ENCODE assay signal across 8 cellular contexts in the genomic region with DNA sequence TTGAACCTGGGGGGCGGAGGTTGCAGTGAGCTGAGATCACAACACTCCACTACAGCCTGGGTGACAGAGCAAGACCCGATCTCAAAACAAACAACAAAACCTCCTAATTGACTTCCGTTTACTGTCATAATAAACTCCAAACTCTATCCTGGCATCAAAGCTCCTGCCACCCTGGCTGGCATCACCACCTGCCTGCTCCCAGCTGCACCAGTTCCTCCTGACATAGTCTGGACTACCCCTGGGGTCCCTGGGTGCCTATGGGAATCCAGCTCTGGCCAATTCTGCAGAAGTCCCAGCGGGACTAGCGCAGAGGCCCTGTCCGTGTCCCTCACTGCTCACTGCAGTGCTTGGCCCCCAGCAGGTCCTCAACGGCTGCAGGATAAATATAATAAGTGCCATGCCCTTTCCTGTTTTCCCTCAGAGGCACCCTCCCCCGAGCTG. TPM values are rescaled to one million over a fixed set of nuclear protein-coding genes. Genes with fewer than 3 reads are reported as not detected.
DNase-seq lines count a peak whose midpoint lies in the region; ATAC-seq and TF ChIP-seq lines count a peak whose summit lies in the region.

No MANE protein-coding gene starts in this region.

- H3K4me3 ChIP-seq in kidney epithelial cell (ENCODE audit: low read depth, low read length) (peak overlapping the region; percentile 60), tibial artery (peak overlapping the region; percentile 85 to 91)

- CTCF ChIA-PET in activated naive CD4-positive, alpha-beta T cell treated with anti-CD3 and anti-CD28 coated beads for 36 hours (lab: Charles Lee) = interaction anchor here (0.9 to 1.6 kb wide), 2 partner anchors 97 to 100 kb away, joined by 3 to 5 read pairs; no protein-coding TSS in a partner anchor

- H3K36me3 Mint-ChIP-seq in activated naive CD4-positive, alpha-beta T cell treated with anti-CD3 and anti-CD28 coated beads for 36 hours (ENCODE audit: low read depth) = peaks cover 2% of the 10 kb centered on the region
- peaks cover 12% of the 10 kb centered on the region for H3K36me3 Mint-ChIP-seq in activated T-helper 1 cell treated with anti-CD3 and anti-CD28 coated beads, Interleukin-12 subunit alpha, Interleukin-12 subunit beta, Interleukin-2, Interleukin-4 antibody, amounts not matched to agents 30 ng/mL and 10 ng/mL and 1 ng/mL, durations not matched to agents 14 hours and 24 hours and 36 hours (ENCODE audit: low read depth)

- H3K4me3 Mint-ChIP-seq in activated naive CD4-positive, alpha-beta T cell treated with anti-CD3 and anti-CD28 coated beads for 36 hours = peak overlapping the region; percentile 93
- H3K4me3 Mint-ChIP-seq in activated T-helper 1 cell treated with anti-CD3 and anti-CD28 coated beads, Interleukin-12 subunit alpha, Interleukin-12 subunit beta, Interleukin-2, Interleukin-4 antibody, amounts not matched to agents 30 ng/mL and 10 ng/mL and 1 ng/mL, durations not matched to agents 14 hours and 24 hours and 36 hours = peak overlapping the region; percentile 93

- peaks cover 5 to 50% (median 39%) of the 10 kb centered on the region in 4 donors for H3K4me1 ChIP-seq in tibial artery

- no peak overlapping the region for H3K27ac Mint-ChIP-seq in activated naive CD4-positive, alpha-beta T cell treated with anti-CD3 and anti-CD28 coated beads for 36 hours
- peak overlapping the region; percentile 67 for H3K27ac Mint-ChIP-seq in activated T-helper 1 cell treated with anti-CD3 and anti-CD28 coated beads, Interleukin-12 subunit alpha, Interleukin-12 subunit beta, Interleukin-2, Interleukin-4 antibody, amounts not matched to agents 30 ng/mL and 10 ng/mL and 1 ng/mL, durations not matched to agents 14 hours and 24 hours and 36 hours

- no peaks in the 10 kb centered on the region for H3K9me3 Mint-ChIP-seq in activated naive CD4-positive, alpha-beta T cell treated with anti-CD3 and anti-CD28 coated beads for 36 hours
- H3K9me3 Mint-ChIP-seq in activated T-helper 1 cell treated with anti-CD3 and anti-CD28 coated beads, Interleukin-12 subunit alpha, Interleukin-12 subunit beta, Interleukin-2, Interleukin-4 antibody, amounts not matched to agents 30 ng/mL and 10 ng/mL and 1 ng/mL, durations not matched to agents 14 hours and 24 hours and 36 hours = no peaks in the 10 kb centered on the region

- no peak for ATAC-seq in HG02870 (IDR thresholded peaks at IDR 0.05; ENCODE audit: unreplicated experiment)

- H3K27me3 Mint-ChIP-seq in activated naive CD4-positive, alpha-beta T cell treated with anti-CD3 and anti-CD28 coated beads for 36 hours (ENCODE audit: low read depth) = no peaks in the 10 kb centered on the region
- no peaks in the 10 kb centered on the region for H3K27me3 Mint-ChIP-seq in activated T-helper 1 cell treated with anti-CD3 and anti-CD28 coated beads, Interleukin-12 subunit alpha, Interleukin-12 subunit beta, Interleukin-2, Interleukin-4 antibody, amounts not matched to agents 30 ng/mL and 10 ng/mL and 1 ng/mL, durations not matched to agents 14 hours and 24 hours and 36 hours (ENCODE audit: insufficient read depth)

- no peak for TF ChIP-seq CTCF in kidney epithelial cell (IDR thresholded peaks at IDR 0.05; ENCODE audit: insufficient read depth, low read length, poor library complexity, severe bottlenecking)
- no peak for TF ChIP-seq CTCF in tibial artery (IDR thresholded peaks at IDR 0.05)

- no peaks in the 10 kb centered on the region for H3K9me3 ChIP-seq in tibial artery

- no peak for DNase-seq in activated naive CD4-positive, alpha-beta T cell treated with anti-CD3 and anti-CD28 coated beads for 36 hours
- DNase-seq in activated naive CD4-positive, alpha-beta T cell treated with Interleukin-2 at 50 U/mL for 16 hours = no peak
- no peak for DNase-seq in activated T-helper 1 cell treated with anti-CD3 and anti-CD28 coated beads, Interleukin-12 subunit alpha, Interleukin-12 subunit beta, Interleukin-2, Interleukin-4 antibody, amounts not matched to agents 30 ng/mL and 10 ng/mL and 1 ng/mL, durations not matched to agents 14 hours and 24 hours and 36 hours (ENCODE audit: low spot score)
- DNase-seq in kidney epithelial cell (ENCODE audit: low read depth) = no peak
- DNase-seq in tibial artery = no peak
- no peak for DNase-seq in cerebellum (ENCODE audit: low spot score)
- no peak for DNase-seq in NK-92 treated with Interleukin-12 subunit alpha and Interleukin-12 subunit beta, amount 100 ng/mL, for 24 hours (lab: John Stamatoyannopoulos, UW)

- H3K27ac ChIP-seq in tibial artery = peak overlapping the region; percentile 69 to 80

- intact Hi-C loops in activated naive CD4-positive, alpha-beta T cell treated with anti-CD3 and anti-CD28 coated beads for 36 hours (cut with micrococcal nuclease) = loop anchor here (1.0 to 5.0 kb wide), 3 partner anchors 18 to 975 kb away; a partner anchor contains a TSS
- intact Hi-C loops in activated T-helper 1 cell treated with anti-CD3 and anti-CD28 coated beads, Interleukin-12 subunit alpha, Interleukin-12 subunit beta, Interleukin-2, Interleukin-4 antibody, amounts not matched to agents 30 ng/mL and 10 ng/mL and 1 ng/mL, durations not matched to agents 14 hours and 24 hours and 36 hours (cut with micrococcal nuclease) = loop anchor here (1.0 to 10.0 kb wide), 8 partner anchors 24 to 622 kb away; a partner anchor contains a TSS
- intact Hi-C loops in tibial artery (cut with DNase I; ENCODE audit: low total_unique reads) = no loop called here

- peaks cover 16% of the 10 kb centered on the region for H3K4me1 Mint-ChIP-seq in activated naive CD4-positive, alpha-beta T cell treated with anti-CD3 and anti-CD28 coated beads for 36 hours (ENCODE audit: low read depth)
- peaks cover 21% of the 10 kb centered on the region for H3K4me1 Mint-ChIP-seq in activated T-helper 1 cell treated with anti-CD3 and anti-CD28 coated beads, Interleukin-12 subunit alpha, Interleukin-12 subunit beta, Interleukin-2, Interleukin-4 antibody, amounts not matched to agents 30 ng/mL and 10 ng/mL and 1 ng/mL, durations not matched to agents 14 hours and 24 hours and 36 hours (ENCODE audit: low read depth)

- H3K36me3 ChIP-seq in kidney epithelial cell (ENCODE audit: control insufficient read depth, insufficient read depth, low read length) (no peaks in the 10 kb centered on the region), tibial artery (peaks cover 11 to 35% (median 20%) of the 10 kb centered on the region in 3 donors)

- H3K27me3 ChIP-seq in kidney epithelial cell (ENCODE audit: control insufficient read depth, insufficient read depth, low read length) (no peaks in the 10 kb centered on the region), tibial artery (no peaks in the 10 kb centered on the region)

RNA-seq across cellular contexts. Expression of a gene that starts 0.7 kb away (rescaled TPM):
- 10 to 100 TPM; 20.1 to 24.1 TPM for total RNA-seq in activated naive CD4-positive, alpha-beta T cell treated with anti-CD3 and anti-CD28 coated beads for 36 hours
- 50.0 and 52.7 TPM in 2 replicates for total RNA-seq in activated T-helper 1 cell treated with anti-CD3 and anti-CD28 coated beads, Interleukin-12 subunit alpha, Interleukin-12 subunit beta, Interleukin-2, Interleukin-4 antibody, amounts not matched to agents 30 ng/mL and 10 ng/mL and 1 ng/mL, durations not matched to agents 14 hours and 24 hours and 36 hours
- total RNA-seq in kidney epithelial cell = 39.3 and 44.1 TPM in 2 replicates
- 14.9 TPM for total RNA-seq in cerebellum

RNA-seq across cellular contexts. Expression of a gene that starts 0.9 kb away (rescaled TPM):
- 10 to 100 TPM; 72.3 to 72.7 TPM for total RNA-seq in activated naive CD4-positive, alpha-beta T cell treated with anti-CD3 and anti-CD28 coated beads for 36 hours
- 96.4 and 111 TPM in 2 replicates for total RNA-seq in activated T-helper 1 cell treated with anti-CD3 and anti-CD28 coated beads, Interleukin-12 subunit alpha, Interleukin-12 subunit beta, Interleukin-2, Interleukin-4 antibody, amounts not matched to agents 30 ng/mL and 10 ng/mL and 1 ng/mL, durations not matched to agents 14 hours and 24 hours and 36 hours
- total RNA-seq in kidney epithelial cell (67.9 and 104 TPM in 2 replicates), cerebellum (85.0 TPM)

RNA-seq across cellular contexts. Expression of a gene that starts 20.2 kb away (rescaled TPM):
- 1 to 10 TPM; 1.5 to 2.1 TPM for total RNA-seq in activated naive CD4-positive, alpha-beta T cell treated with anti-CD3 and anti-CD28 coated beads for 36 hours
- total RNA-seq in activated T-helper 1 cell treated with anti-CD3 and anti-CD28 coated beads, Interleukin-12 subunit alpha, Interleukin-12 subunit beta, Interleukin-2, Interleukin-4 antibody, amounts not matched to agents 30 ng/mL and 10 ng/mL and 1 ng/mL, durations not matched to agents 14 hours and 24 hours and 36 hours = 2.2 and 2.5 TPM in 2 replicates
- total RNA-seq in kidney epithelial cell (27.5 and 46.3 TPM in 2 replicates), cerebellum (7.3 TPM)

RNA-seq across cellular contexts. Expression of a gene that starts 27.3 kb away (rescaled TPM):
- total RNA-seq in activated naive CD4-positive, alpha-beta T cell treated with anti-CD3 and anti-CD28 coated beads for 36 hours = 1 to 10 TPM; 1.3 to 1.9 TPM
- total RNA-seq in activated T-helper 1 cell treated with anti-CD3 and anti-CD28 coated beads, Interleukin-12 subunit alpha, Interleukin-12 subunit beta, Interleukin-2, Interleukin-4 antibody, amounts not matched to agents 30 ng/mL and 10 ng/mL and 1 ng/mL, durations not matched to agents 14 hours and 24 hours and 36 hours = 3.6 and 3.9 TPM in 2 replicates
- total RNA-seq in kidney epithelial cell = not detected in 2 replicates
- not detected for total RNA-seq in cerebellum

RNA-seq across cellular contexts. Expression of a gene that starts 37.3 kb away (rescaled TPM):
- 10 to 100 TPM; 88.8 to 93.5 TPM for total RNA-seq in activated naive CD4-positive, alpha-beta T cell treated with anti-CD3 and anti-CD28 coated beads for 36 hours
- total RNA-seq in activated T-helper 1 cell treated with anti-CD3 and anti-CD28 coated beads, Interleukin-12 subunit alpha, Interleukin-12 subunit beta, Interleukin-2, Interleukin-4 antibody, amounts not matched to agents 30 ng/mL and 10 ng/mL and 1 ng/mL, durations not matched to agents 14 hours and 24 hours and 36 hours = 100 and 105 TPM in 2 replicates
- total RNA-seq in kidney epithelial cell = 48.1 and 57.7 TPM in 2 replicates
- total RNA-seq in cerebellum = 8.6 TPM
